2 cellular contexts compared by ENCODE assay signal in genomic region chr5:127791908-127792307, GRCh38.
A peak's percentile ranks its signal among the peaks of the same experiment; 100 is the strongest.
DNase-seq lines count a peak whose midpoint lies in the region; FAIRE-seq and TF ChIP-seq lines count a peak whose summit lies in the region.
"Not testable (repeated sequence)": the region's sequence is repeated elsewhere in the genome, so short reads cannot be mapped to it uniquely, and the experiment has no call there.

No MANE protein-coding gene starts in this region.

- H3K4me3 ChIP-seq in bronchial epithelial cell (ENCODE audit: low read depth, low read length); epithelial cell of esophagus (ENCODE audit: low read length): not testable (repeated sequence)

- DNase-seq in bronchial epithelial cell (ENCODE audit: low read depth) (peak; percentile 43), epithelial cell of esophagus (ENCODE audit: low read depth) (peak; percentile 55)

- TF ChIP-seq CTCF in bronchial epithelial cell (IDR thresholded peaks at IDR 0.05; ENCODE audit: insufficient read depth, low read length, severe bottlenecking); epithelial cell of esophagus (IDR thresholded peaks at IDR 0.05; ENCODE audit: insufficient read depth, low read depth, low read length, missing control alignments): not testable (repeated sequence)

- not testable (repeated sequence) for H3K36me3 ChIP-seq in bronchial epithelial cell (ENCODE audit: control insufficient read depth, insufficient read depth, low read length)

- not testable (repeated sequence) for H3K27me3 ChIP-seq in bronchial epithelial cell (ENCODE audit: control insufficient read depth, insufficient read depth, low read length)

- not testable (repeated sequence) for FAIRE-seq in bronchial epithelial cell (lab: Jason Lieb, UNC)
